Comparison of ENCODE assay signal across 1 cellular context in the genomic region with DNA sequence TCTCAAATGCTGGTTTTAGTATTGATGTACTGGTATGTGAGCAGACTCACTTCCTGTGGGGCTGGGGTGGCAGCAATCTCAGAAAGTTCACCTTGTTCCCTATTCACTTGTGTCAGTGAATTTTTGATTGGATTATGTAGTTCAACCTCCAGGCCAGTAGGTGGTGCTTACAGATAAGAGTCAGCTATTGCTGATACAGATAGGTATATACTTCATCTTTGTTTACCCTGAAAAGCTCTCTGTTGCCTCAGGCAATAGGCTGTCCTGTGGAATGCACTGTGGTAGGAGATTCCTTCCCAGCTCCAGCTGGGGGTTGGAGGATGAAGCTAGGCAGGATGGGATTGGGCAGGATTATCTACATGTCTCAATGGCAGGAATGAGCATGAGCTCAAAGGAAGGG.
TF ChIP-seq lines count a peak whose summit lies in the region.

No MANE protein-coding gene starts in this region.

TF ChIP-seq in GM12878, 131 proteins besides CTCF, POLR2A, EP300 and RAD21 (continued from another document):
- TF ChIP-seq, protein P1, sequence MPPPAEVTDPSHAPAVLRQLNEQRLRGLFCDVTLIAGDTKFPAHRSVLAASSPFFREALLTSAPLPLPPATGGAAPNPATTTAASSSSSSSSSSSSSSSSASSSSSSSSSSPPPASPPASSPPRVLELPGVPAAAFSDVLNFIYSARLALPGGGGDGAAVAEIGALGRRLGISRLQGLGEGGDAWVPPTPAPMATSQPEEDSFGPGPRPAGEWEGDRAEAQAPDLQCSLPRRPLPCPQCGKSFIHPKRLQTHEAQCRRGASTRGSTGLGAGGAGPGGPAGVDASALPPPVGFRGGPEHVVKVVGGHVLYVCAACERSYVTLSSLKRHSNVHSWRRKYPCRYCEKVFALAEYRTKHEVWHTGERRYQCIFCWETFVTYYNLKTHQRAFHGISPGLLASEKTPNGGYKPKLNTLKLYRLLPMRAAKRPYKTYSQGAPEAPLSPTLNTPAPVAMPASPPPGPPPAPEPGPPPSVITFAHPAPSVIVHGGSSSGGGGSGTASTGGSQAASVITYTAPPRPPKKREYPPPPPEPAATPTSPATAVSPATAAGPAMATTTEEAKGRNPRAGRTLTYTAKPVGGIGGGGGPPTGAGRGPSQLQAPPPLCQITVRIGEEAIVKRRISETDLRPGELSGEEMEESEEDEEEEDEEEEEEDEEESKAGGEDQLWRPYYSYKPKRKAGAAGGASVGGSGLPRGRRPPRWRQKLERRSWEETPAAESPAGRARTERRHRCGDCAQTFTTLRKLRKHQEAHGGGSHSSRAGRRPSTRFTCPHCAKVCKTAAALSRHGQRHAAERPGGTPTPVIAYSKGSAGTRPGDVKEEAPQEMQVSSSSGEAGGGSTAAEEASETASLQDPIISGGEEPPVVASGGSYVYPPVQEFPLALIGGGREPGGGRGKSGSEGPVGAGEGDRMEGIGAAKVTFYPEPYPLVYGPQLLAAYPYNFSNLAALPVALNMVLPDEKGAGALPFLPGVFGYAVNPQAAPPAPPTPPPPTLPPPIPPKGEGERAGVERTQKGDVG (CRISPR knock-in tag; IDR thresholded peaks at IDR 0.05): no peak
- no peak for TF ChIP-seq SREBF2 (IDR thresholded peaks at IDR 0.05; ENCODE audit: low read length)
- no peak for TF ChIP-seq CBX5 (IDR thresholded peaks at IDR 0.05; ENCODE audit: low read depth)
